Comparison of ENCODE assay signal across 8 cellular contexts in the genomic region with DNA sequence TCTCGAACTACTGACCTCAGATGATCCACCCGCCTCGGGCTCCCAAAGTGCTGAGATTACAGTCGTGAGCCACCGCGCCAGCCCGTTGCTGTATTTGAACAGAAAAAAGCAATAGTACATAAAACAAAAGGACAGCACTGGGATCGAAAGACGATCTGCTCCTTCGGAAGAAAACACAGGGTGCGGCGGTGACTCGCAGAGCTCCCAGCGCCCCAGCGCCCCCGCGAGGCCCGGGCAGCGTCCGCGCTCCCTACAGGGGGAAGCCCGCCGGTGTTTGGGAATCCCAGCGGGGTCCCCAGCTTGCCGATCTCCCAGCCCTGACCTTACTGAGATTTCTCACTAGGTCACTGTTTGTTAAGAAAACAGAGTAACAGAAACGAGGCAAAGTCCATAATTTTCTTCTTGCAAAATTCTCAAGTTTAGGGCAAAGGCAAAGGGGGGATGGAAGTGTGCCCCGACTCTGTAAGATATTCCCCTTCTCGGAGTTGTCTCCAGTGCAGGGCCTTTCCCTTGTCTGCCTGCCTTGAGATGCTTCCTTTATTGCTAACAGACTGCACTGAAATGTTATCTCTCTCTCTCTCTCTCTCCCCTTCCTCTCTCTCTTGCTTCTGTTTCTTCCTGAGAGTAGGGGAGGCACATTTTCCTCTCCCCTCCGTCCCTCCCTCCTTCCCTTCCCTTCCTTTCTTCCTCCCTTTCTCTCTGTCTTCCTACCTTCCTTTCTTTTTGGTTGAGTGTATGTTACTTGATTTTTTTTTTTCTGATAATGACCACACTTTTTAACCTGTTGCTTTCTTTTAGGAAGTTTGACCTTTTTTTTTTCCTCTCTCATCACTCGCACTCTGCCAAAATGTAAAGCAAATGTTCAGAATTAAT.
DNase-seq lines count a peak whose midpoint lies in the region; ATAC-seq and FAIRE-seq lines count a peak whose summit lies in the region.

No MANE protein-coding gene starts in this region.

- peaks cover 70% of the 10 kb centered on the region for H3K4me1 ChIP-seq in skeletal muscle satellite cell (ENCODE audit: control insufficient read depth, insufficient read depth, low read length)

- no peaks in the 10 kb centered on the region for H3K27me3 ChIP-seq in skeletal muscle satellite cell (ENCODE audit: control insufficient read depth, insufficient read depth, low read length)

- peak overlapping the region; percentile 82 for H3K9ac ChIP-seq in skeletal muscle satellite cell (ENCODE audit: low read depth, low read length)

- peak; percentile 92 for FAIRE-seq in A204.1 (lab: Jason Lieb, UNC)

- ATAC-seq in GM19035 (IDR thresholded peaks at IDR 0.05; ENCODE audit: unreplicated experiment) = peak; percentile 77
- ATAC-seq in HG02763 (IDR thresholded peaks at IDR 0.05; ENCODE audit: unreplicated experiment) = no peak

- peak overlapping the region; percentile 73 for H3K4me2 ChIP-seq in skeletal muscle satellite cell (ENCODE audit: low read length)

- no peaks in the 10 kb centered on the region for H3K36me3 ChIP-seq in skeletal muscle satellite cell (ENCODE audit: insufficient read depth, low read length)

- H3K4me3 ChIP-seq in iPS-18c (ENCODE audit: insufficient read depth, low read depth, low read length) (peak overlapping the region; percentile 32; the same call in 1 of the 2 replicates), skeletal muscle satellite cell (ENCODE audit: low read length) (peak overlapping the region; percentile 61)

- no peaks in the 10 kb centered on the region for H3K9me3 ChIP-seq in iPS-18c (ENCODE audit: control insufficient read depth, insufficient read depth, low read length)
- no peaks in the 10 kb centered on the region for H3K9me3 ChIP-seq in skeletal muscle satellite cell (replicated peaks; ENCODE audit: low read length)

- DNase-seq in NCI-H2227 treated with DMSO at 0.1 percent for 48 hours (lab: John Stamatoyannopoulos, UW) (peak; percentile 53), astrocyte of the hippocampus (ENCODE audit: low read depth, low spot score) (peak; percentile 81), OCI-M1 (lab: John Stamatoyannopoulos, UW) (no peak)
